Comparison of ENCODE assay signal across 1 cellular context in the genomic region with DNA sequence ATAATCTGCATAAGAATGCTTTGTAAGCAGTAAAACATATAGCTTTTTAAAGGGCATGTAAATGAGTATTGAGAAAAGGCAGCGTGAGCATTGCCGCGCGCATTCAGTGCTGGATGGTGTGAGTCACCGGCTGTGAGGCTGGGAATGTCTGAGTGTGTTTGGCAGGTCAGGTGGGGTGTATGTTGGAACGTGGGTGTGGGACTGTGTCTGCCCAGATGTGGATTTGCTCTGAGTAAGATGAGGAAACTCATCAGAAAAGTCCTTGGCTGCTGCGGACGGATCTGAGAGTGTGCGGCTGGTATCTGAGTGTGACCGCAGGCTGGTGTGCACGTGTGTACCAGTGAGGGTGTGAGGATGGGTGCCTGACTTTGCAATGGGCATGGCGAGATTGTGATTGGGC.
TF ChIP-seq lines count a peak whose summit lies in the region.

No MANE protein-coding gene starts in this region.

TF ChIP-seq in H1, 55 proteins besides CTCF, POLR2A, EP300 and RAD21 (continued from another document):
- TF ChIP-seq, protein P1, sequence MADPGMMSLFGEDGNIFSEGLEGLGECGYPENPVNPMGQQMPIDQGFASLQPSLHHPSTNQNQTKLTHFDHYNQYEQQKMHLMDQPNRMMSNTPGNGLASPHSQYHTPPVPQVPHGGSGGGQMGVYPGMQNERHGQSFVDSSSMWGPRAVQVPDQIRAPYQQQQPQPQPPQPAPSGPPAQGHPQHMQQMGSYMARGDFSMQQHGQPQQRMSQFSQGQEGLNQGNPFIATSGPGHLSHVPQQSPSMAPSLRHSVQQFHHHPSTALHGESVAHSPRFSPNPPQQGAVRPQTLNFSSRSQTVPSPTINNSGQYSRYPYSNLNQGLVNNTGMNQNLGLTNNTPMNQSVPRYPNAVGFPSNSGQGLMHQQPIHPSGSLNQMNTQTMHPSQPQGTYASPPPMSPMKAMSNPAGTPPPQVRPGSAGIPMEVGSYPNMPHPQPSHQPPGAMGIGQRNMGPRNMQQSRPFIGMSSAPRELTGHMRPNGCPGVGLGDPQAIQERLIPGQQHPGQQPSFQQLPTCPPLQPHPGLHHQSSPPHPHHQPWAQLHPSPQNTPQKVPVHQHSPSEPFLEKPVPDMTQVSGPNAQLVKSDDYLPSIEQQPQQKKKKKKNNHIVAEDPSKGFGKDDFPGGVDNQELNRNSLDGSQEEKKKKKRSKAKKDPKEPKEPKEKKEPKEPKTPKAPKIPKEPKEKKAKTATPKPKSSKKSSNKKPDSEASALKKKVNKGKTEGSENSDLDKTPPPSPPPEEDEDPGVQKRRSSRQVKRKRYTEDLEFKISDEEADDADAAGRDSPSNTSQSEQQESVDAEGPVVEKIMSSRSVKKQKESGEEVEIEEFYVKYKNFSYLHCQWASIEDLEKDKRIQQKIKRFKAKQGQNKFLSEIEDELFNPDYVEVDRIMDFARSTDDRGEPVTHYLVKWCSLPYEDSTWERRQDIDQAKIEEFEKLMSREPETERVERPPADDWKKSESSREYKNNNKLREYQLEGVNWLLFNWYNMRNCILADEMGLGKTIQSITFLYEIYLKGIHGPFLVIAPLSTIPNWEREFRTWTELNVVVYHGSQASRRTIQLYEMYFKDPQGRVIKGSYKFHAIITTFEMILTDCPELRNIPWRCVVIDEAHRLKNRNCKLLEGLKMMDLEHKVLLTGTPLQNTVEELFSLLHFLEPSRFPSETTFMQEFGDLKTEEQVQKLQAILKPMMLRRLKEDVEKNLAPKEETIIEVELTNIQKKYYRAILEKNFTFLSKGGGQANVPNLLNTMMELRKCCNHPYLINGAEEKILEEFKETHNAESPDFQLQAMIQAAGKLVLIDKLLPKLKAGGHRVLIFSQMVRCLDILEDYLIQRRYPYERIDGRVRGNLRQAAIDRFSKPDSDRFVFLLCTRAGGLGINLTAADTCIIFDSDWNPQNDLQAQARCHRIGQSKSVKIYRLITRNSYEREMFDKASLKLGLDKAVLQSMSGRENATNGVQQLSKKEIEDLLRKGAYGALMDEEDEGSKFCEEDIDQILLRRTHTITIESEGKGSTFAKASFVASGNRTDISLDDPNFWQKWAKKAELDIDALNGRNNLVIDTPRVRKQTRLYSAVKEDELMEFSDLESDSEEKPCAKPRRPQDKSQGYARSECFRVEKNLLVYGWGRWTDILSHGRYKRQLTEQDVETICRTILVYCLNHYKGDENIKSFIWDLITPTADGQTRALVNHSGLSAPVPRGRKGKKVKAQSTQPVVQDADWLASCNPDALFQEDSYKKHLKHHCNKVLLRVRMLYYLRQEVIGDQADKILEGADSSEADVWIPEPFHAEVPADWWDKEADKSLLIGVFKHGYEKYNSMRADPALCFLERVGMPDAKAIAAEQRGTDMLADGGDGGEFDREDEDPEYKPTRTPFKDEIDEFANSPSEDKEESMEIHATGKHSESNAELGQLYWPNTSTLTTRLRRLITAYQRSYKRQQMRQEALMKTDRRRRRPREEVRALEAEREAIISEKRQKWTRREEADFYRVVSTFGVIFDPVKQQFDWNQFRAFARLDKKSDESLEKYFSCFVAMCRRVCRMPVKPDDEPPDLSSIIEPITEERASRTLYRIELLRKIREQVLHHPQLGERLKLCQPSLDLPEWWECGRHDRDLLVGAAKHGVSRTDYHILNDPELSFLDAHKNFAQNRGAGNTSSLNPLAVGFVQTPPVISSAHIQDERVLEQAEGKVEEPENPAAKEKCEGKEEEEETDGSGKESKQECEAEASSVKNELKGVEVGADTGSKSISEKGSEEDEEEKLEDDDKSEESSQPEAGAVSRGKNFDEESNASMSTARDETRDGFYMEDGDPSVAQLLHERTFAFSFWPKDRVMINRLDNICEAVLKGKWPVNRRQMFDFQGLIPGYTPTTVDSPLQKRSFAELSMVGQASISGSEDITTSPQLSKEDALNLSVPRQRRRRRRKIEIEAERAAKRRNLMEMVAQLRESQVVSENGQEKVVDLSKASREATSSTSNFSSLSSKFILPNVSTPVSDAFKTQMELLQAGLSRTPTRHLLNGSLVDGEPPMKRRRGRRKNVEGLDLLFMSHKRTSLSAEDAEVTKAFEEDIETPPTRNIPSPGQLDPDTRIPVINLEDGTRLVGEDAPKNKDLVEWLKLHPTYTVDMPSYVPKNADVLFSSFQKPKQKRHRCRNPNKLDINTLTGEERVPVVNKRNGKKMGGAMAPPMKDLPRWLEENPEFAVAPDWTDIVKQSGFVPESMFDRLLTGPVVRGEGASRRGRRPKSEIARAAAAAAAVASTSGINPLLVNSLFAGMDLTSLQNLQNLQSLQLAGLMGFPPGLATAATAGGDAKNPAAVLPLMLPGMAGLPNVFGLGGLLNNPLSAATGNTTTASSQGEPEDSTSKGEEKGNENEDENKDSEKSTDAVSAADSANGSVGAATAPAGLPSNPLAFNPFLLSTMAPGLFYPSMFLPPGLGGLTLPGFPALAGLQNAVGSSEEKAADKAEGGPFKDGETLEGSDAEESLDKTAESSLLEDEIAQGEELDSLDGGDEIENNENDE (IDR thresholded peaks at IDR 0.05; ENCODE audit: insufficient replicate concordance, low read length): no peak
- no peak for TF ChIP-seq ZNF274 (IDR thresholded peaks at IDR 0.05; ENCODE audit: borderline replicate concordance, extremely low read depth, low read length)
- no peak for TF ChIP-seq GTF2F1 (IDR thresholded peaks at IDR 0.05; ENCODE audit: borderline replicate concordance, low read depth, low read length)
- no peak for TF ChIP-seq PHF8 (conservative IDR thresholded peaks at IDR 0.05; ENCODE audit: low read depth, low read length)
- no peak for TF ChIP-seq CBX5 (IDR thresholded peaks at IDR 0.05; ENCODE audit: low read depth, low read length)
- no peak for TF ChIP-seq POU5F1 (IDR thresholded peaks at IDR 0.05; ENCODE audit: low read depth, low read length)
- no peak for TF ChIP-seq HDAC2 (IDR thresholded peaks at IDR 0.05; ENCODE audit: borderline replicate concordance in 1 of 2, low read depth in 2 of 2, low read length in 2 of 2)
- no peak for TF ChIP-seq ASH2L (IDR thresholded peaks at IDR 0.05; ENCODE audit: low read length)
- TF ChIP-seq MAFK (IDR thresholded peaks at IDR 0.05; ENCODE audit: low read depth, low read length): no peak
- no peak for TF ChIP-seq RFX5 (IDR thresholded peaks at IDR 0.05; ENCODE audit: borderline replicate concordance, low read depth, low read length)
- TF ChIP-seq, protein P2, sequence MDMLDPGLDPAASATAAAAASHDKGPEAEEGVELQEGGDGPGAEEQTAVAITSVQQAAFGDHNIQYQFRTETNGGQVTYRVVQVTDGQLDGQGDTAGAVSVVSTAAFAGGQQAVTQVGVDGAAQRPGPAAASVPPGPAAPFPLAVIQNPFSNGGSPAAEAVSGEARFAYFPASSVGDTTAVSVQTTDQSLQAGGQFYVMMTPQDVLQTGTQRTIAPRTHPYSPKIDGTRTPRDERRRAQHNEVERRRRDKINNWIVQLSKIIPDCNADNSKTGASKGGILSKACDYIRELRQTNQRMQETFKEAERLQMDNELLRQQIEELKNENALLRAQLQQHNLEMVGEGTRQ (IDR thresholded peaks at IDR 0.05; ENCODE audit: low read length): no peak
- TF ChIP-seq CBX8 (IDR thresholded peaks at IDR 0.05; ENCODE audit: borderline replicate concordance, low read depth, low read length): no peak
